Comparison of ENCODE assay signal across 22 cellular contexts in genomic region chr10:99538287-99538917, GRCh38. TPM values are rescaled to one million over a fixed set of nuclear protein-coding genes. Genes with fewer than 3 reads are reported as not detected.
"Had no signal": no experiment of that assay in that cellular context is flagged by ENCODE, and none has a peak within 500 bp of the region (broad histone marks: within the 10 kb centered on the region; RNA-seq: fewer than 3 reads in every experiment).

No MANE protein-coding gene starts in this region.

- H3K36me3 Mint-ChIP-seq: memory B cell, naive B cell had no signal

- ATAC-seq: activated T-cell treated with anti-CD3 and anti-CD28 coated beads, Interleukin-2, amount 50 U/mL, for 72 hours; esophagus mucosa; gastrocnemius medialis; left ventricle myocardium superior; mucosa of descending colon; right lobe of liver had no signal

- H3K4me1 ChIP-seq: parathyroid adenoma had no signal

- H3K27ac Mint-ChIP-seq: activated T-cell treated with anti-CD3 and anti-CD28 coated beads, Interleukin-2, amount 50 U/mL, for 72 hours; memory B cell had no signal

- H3K36me3 ChIP-seq: adrenal gland, gastrocnemius medialis, neutrophil, right lobe of liver, thyroid gland, WERI-Rb-1 had no signal

- H3K27ac ChIP-seq: adrenal gland, gastrocnemius medialis, neutrophil, parathyroid adenoma, right lobe of liver, thyroid gland, WERI-Rb-1 had no signal

- H3K4me3 Mint-ChIP-seq: memory B cell had no signal

- DNase-seq: activated CD4-positive, alpha-beta T cell treated with anti-CD3 and anti-CD28 coated beads, Interleukin-2, amount 50 U/mL, for 4 hours; activated effector memory CD4-positive, alpha-beta T cell treated with anti-CD3 and anti-CD28 coated beads, Interleukin-2, amount 50 U/mL, for 16 hours; activated naive CD4-positive, alpha-beta T cell treated with anti-CD3 and anti-CD28 coated beads, Interleukin-2, amount 50 U/mL, for 16 hours; activated T-cell treated with anti-CD3 and anti-CD28 coated beads, Interleukin-2, amount 50 U/mL, for 72 hours; caudate nucleus; gastrocnemius medialis; head of caudate nucleus; left ventricle myocardium superior; mucosa of descending colon; naive B cell; right lobe of liver; stimulated activated CD8-positive, alpha-beta memory T cell treated with anti-CD3 and anti-CD28 coated beads, Interleukin-4, amount 100 ng/mL, for 48 hours; stimulated activated naive CD4-positive, alpha-beta T cell; thyroid gland; WERI-Rb-1 had no signal

- H3K9me3 Mint-ChIP-seq: activated T-cell treated with anti-CD3 and anti-CD28 coated beads, Interleukin-2, amount 50 U/mL, for 72 hours; memory B cell had no signal

- H3K9me3 ChIP-seq: adrenal gland, gastrocnemius medialis, mucosa of descending colon, neutrophil, right lobe of liver, thyroid gland had no signal

- H2AFZ ChIP-seq: parathyroid adenoma had no signal

- H3K4me3 ChIP-seq: adrenal gland, gastrocnemius medialis, mucosa of descending colon, right lobe of liver, thyroid gland had no signal

- H3K79me2 ChIP-seq: parathyroid adenoma had no signal

RNA-seq across cellular contexts. Expression of gene NKX2-3, which starts 5.7 kb away (rescaled TPM):
- total RNA-seq: activated CD8-positive, alpha-beta memory T cell treated with anti-CD3 and anti-CD28 coated beads for 36 hours; activated T-cell treated with anti-CD3 and anti-CD28 coated beads, Interleukin-2, amount 50 U/mL, for 72 hours; adrenal gland; gastrocnemius medialis; left ventricle myocardium superior; T-helper 2 cell treated with Interferon-gamma antibody and Interleukin-4, amounts not matched to agents 100 ng/mL and 5 ng/mL, for 36 hours had no signal
